In the genomic region with DNA sequence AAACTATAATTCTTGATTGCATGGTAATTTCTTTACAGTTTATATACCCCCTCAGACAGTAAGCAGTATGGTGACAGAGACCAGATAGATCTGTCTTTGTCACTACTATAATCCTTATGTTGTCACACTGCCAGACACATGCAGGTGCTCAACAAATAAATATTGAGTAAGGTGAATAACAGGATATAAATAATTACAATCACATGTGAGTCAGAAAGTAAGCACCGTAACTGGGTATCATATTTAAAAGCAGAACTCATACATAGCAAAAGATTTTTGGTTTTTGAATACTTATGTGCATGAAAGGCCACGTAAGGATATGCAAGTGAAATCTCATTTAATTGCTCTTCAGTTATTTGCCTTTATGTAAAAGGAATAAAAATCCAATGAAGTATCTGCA, we compare ENCODE assay signal across 13 cellular contexts. TPM values are rescaled to one million over a fixed set of nuclear protein-coding genes. Genes with fewer than 3 reads are reported as not detected.
DNase-seq lines count a peak whose midpoint lies in the region; ATAC-seq and TF ChIP-seq lines count a peak whose summit lies in the region.
"Had no signal": no experiment of that assay in that cellular context is flagged by ENCODE, and none has a peak within 500 bp of the region (broad histone marks: within the 10 kb centered on the region; RNA-seq: fewer than 3 reads in every experiment).

No MANE protein-coding gene starts in this region.

- no peaks in the 10 kb centered on the region for H3K27me3 ChIP-seq in RWPE2 (ENCODE audit: insufficient read depth, poor library complexity, severe bottlenecking)

- H3K27ac ChIP-seq in RWPE2 (ENCODE audit: poor library complexity, severe bottlenecking), result no peak overlapping the region

- DNase-seq in COR-L47 (lab: John Stamatoyannopoulos, UW) (peak; percentile 9), DMS53 treated with DMSO at 0.1 percent for 48 hours (lab: John Stamatoyannopoulos, UW; ENCODE audit: unreplicated experiment) (peak; percentile 39), NCI-H69 (lab: John Stamatoyannopoulos, UW) (peak; percentile 30), RWPE2 (ENCODE audit: low spot score) (no peak), lower leg skin (ENCODE audit: low spot score in 2 of 2) (no peak)
- no peak for DNase-seq in stimulated activated CD4-positive, alpha-beta T cell treated with anti-CD3 and anti-CD28 coated beads, Interleukin-12 subunit alpha, Interleukin-12 subunit beta, amount 100 ng/mL, for 4 hours
- DNase-seq: C1 segment of cervical spinal cord; CD4-positive, alpha-beta T cell; DND-41; GF-D8; GOT3; H9 had no signal

- no peak overlapping the region for H3K4me3 ChIP-seq in RWPE2 (ENCODE audit: severe bottlenecking)
- no peak overlapping the region for H3K4me3 ChIP-seq in lower leg skin (ENCODE audit: low read depth, poor library complexity, severe bottlenecking)

- intact Hi-C loops in lower leg skin (cut with DNase I; ENCODE audit: low total_unique reads), result no loop called here

- TF ChIP-seq POLR2A in lower leg skin (IDR thresholded peaks at IDR 0.05), result no peak

- H3K9me3 ChIP-seq in RWPE2 (ENCODE audit: severe bottlenecking), result no peaks in the 10 kb centered on the region

- no peaks in the 10 kb centered on the region for H3K36me3 ChIP-seq in RWPE2 (ENCODE audit: low read depth)

- TF ChIP-seq CTCF in RWPE2 (IDR thresholded peaks at IDR 0.05; ENCODE audit: poor library complexity, severe bottlenecking) (no peak), lower leg skin (IDR thresholded peaks at IDR 0.05) (no peak)

- 65 to 76% methylated on average over 2 of the region's 2 CpGs for WGBS in lower leg skin, 2 donors

- 0 out of 3 replicates have a peak, but pooled peaks have one; percentile 18 for ATAC-seq in RWPE2 (ENCODE audit: low read depth)
- ATAC-seq in activated CD4-positive, CD25-positive, alpha-beta regulatory T cell treated with anti-CD3 and anti-CD28 coated beads, Interleukin-2, amount 50 U/mL, for 24 hours, result no peak

- no peaks in the 10 kb centered on the region for H3K4me1 ChIP-seq in RWPE2 (ENCODE audit: insufficient read depth, poor library complexity, severe bottlenecking)

RNA-seq across cellular contexts. Expression of a gene that starts 17.4 kb away (rescaled TPM):
- 10 to 100 TPM in 1 of 4 donors, 1 to 10 TPM in 3; 6.2 to 11.5 (median 7.6) TPM for total RNA-seq in lower leg skin

RNA-seq across cellular contexts. Expression of a gene that starts 31.5 kb away (rescaled TPM):
- 100 to 1,000 TPM in 1 of 4 donors, 10 to 100 TPM in 3; 70.0 to 122 (median 89.9) TPM for total RNA-seq in lower leg skin

Comparison
In these comparisons a context has a peak if more than half of its experiments do, and no peak if none do; other contexts are left out.
1. DNase-seq: peak in COR-L47 (single experiment), DMS53 treated with DMSO at 0.1 percent for 48 hours (single experiment) and NCI-H69 (single experiment); none in RWPE2 (single experiment), stimulated activated CD4-positive, alpha-beta T cell treated with anti-CD3 and anti-CD28 coated beads, Interleukin-12 subunit alpha, Interleukin-12 subunit beta, amount 100 ng/mL, for 4 hours (single experiment) and lower leg skin (0 of 2).